Comparison of ENCODE assay signal across 9 cellular contexts in the genomic region with DNA sequence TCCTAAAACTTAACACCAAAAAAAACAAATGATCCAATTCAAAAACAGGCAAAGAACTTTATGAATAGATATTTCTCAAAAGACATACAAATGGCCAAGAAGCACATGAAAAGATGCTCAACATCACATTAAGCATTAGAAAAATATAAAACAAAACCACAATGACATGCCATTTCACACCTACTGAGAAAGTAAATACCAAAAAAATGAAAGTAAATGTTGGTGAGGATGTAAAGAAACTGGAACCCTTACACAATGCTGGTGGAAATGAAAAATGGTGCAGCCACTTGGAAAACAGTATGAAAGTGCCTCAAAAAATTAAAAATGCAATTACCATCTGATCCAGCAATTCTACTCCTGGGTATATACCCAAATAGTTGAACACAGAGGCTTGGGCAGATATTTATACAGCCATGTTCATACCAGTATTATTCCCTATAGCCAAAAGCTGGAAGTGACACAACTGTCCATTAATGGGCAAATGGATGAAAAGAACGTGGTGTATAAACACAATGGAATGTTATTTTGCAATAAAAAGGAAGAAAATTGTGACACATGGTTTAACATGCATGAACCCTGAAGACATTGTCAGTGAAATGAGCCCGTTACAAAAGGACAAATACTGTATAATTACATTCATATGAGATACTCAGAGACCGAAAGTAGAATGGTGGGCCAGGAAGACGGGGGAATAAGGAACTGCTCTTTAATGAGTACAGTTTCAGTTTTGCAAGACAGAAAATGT.
DNase-seq lines count a peak whose midpoint lies in the region; ATAC-seq, FAIRE-seq and TF ChIP-seq lines count a peak whose summit lies in the region.
"Had no signal": no experiment of that assay in that cellular context is flagged by ENCODE, and none has a peak within 500 bp of the region (broad histone marks: within the 10 kb centered on the region; RNA-seq: fewer than 3 reads in every experiment).

No MANE protein-coding gene starts in this region.

- no peak overlapping the region for H3K27ac Mint-ChIP-seq in activated T-helper 2 cell treated with anti-CD3 and anti-CD28 coated beads, Interferon-gamma antibody, Interleukin-2, Interleukin-4, amounts not matched to agents 10 μg/mL and 5 μg/mL and 100 μg/mL, durations not matched to agents 14 hours and 24 hours and 36 hours

- POLR2A ChIA-PET in SK-N-SH (lab: Yijun Ruan, JAX), result no interaction called here

- no peaks in the 10 kb centered on the region for H3K9me3 Mint-ChIP-seq in activated T-helper 2 cell treated with anti-CD3 and anti-CD28 coated beads, Interferon-gamma antibody, Interleukin-2, Interleukin-4, amounts not matched to agents 10 μg/mL and 5 μg/mL and 100 μg/mL, durations not matched to agents 14 hours and 24 hours and 36 hours

- WGBS in SK-N-SH (ENCODE audit: low lambda C conversion rate), result 89% methylated on average over 4 of the region's 4 CpGs

- no peaks in the 10 kb centered on the region for H3K27me3 Mint-ChIP-seq in activated T-helper 2 cell treated with anti-CD3 and anti-CD28 coated beads, Interferon-gamma antibody, Interleukin-2, Interleukin-4, amounts not matched to agents 10 μg/mL and 5 μg/mL and 100 μg/mL, durations not matched to agents 14 hours and 24 hours and 36 hours (ENCODE audit: low read depth)

- no peak overlapping the region for H3K9ac ChIP-seq in SK-N-SH

- H3K4me1 Mint-ChIP-seq in activated T-helper 2 cell treated with anti-CD3 and anti-CD28 coated beads, Interferon-gamma antibody, Interleukin-2, Interleukin-4, amounts not matched to agents 10 μg/mL and 5 μg/mL and 100 μg/mL, durations not matched to agents 14 hours and 24 hours and 36 hours (ENCODE audit: low read depth), result peaks cover 4% of the 10 kb centered on the region

- peak; percentile 98 for ATAC-seq in HG02678 (IDR thresholded peaks at IDR 0.05; ENCODE audit: unreplicated experiment)

- no peak overlapping the region for H3K27ac ChIP-seq in SK-N-SH (ENCODE audit: low read depth in 2 of 2, low read length in 1 of 2)
- H3K27ac ChIP-seq: HL-60 had no signal

- H3K36me3 ChIP-seq in SK-N-SH (replicated peaks in 1 of 2; ENCODE audit: control insufficient read depth in 1 of 2, insufficient read depth in 2 of 2, low read length in 1 of 2), result peaks cover 0 to 28% of the 10 kb centered on the region in 2 experiments

- H3F3A ChIP-seq in SK-N-SH (replicated peaks; ENCODE audit: insufficient read depth), result peaks cover 8% of the 10 kb centered on the region

- TF ChIP-seq EP300 in SK-N-SH (IDR thresholded peaks at IDR 0.05; ENCODE audit: borderline replicate concordance in 1 of 2, low read depth in 1 of 2, low read length in 1 of 2), result no peak

- H3K4me3 Mint-ChIP-seq in activated T-helper 2 cell treated with anti-CD3 and anti-CD28 coated beads, Interferon-gamma antibody, Interleukin-2, Interleukin-4, amounts not matched to agents 10 μg/mL and 5 μg/mL and 100 μg/mL, durations not matched to agents 14 hours and 24 hours and 36 hours (ENCODE audit: low read depth), result no peak overlapping the region

- peak; percentile 85 for FAIRE-seq in GM18507 (lab: Jason Lieb, UNC)

- no peaks in the 10 kb centered on the region for H3K27me3 ChIP-seq in SK-N-SH (ENCODE audit: insufficient read depth)

- peaks cover 73% of the 10 kb centered on the region for H3K79me2 ChIP-seq in SK-N-SH (ENCODE audit: insufficient read depth)

- CTCF ChIA-PET in SK-N-SH (lab: Yijun Ruan, JAX), result interaction anchor here (0.9 kb wide), 1 partner anchor 159 kb away, joined by 3 read pairs; no protein-coding TSS in a partner anchor

- peaks cover 0 to 7% of the 10 kb centered on the region in 2 experiments; a peak in 1 of 4 replicates for H3K4me1 ChIP-seq in SK-N-SH (ENCODE audit: control insufficient read depth in 1 of 2, insufficient read depth in 2 of 2, low read depth in 1 of 2, low read length in 1 of 2)

- H3K4me3 ChIP-seq in SK-N-SH (ENCODE audit: low read depth in 2 of 2, low read length in 1 of 2), result no peak overlapping the region

- no peak for DNase-seq in GM18507 (ENCODE audit: extremely low spot score, insufficient read length, low read depth)
- peak; percentile 81 for DNase-seq in NOMO-1 treated with dmso at 0.1 percent for 144 hours (lab: John Stamatoyannopoulos, UW; ENCODE audit: unreplicated experiment)
- DNase-seq in lung microvascular endothelial cell (ENCODE audit: low read depth in 2 of 2), result peak; percentile 18 to 35
- DNase-seq in SK-N-SH, result no peak
- DNase-seq in activated naive CD4-positive, alpha-beta T cell treated with Interleukin-2 at 50 U/mL for 16 hours, result no peak
- no peak for DNase-seq in activated T-helper 2 cell treated with anti-CD3 and anti-CD28 coated beads, Interferon-gamma antibody, Interleukin-2, Interleukin-4, amounts not matched to agents 10 μg/mL and 5 μg/mL and 100 μg/mL, durations not matched to agents 14 hours and 24 hours and 36 hours (ENCODE audit: low spot score)
- no peak for DNase-seq in NK-92 (lab: John Stamatoyannopoulos, UW; ENCODE audit: unreplicated experiment)

- TF ChIP-seq CTCF in SK-N-SH (IDR thresholded peaks at IDR 0.05), result no peak

- H3K9me2 ChIP-seq in SK-N-SH, result no peaks in the 10 kb centered on the region; the same call in 1 of the 2 replicates

- H2AFZ ChIP-seq in SK-N-SH (ENCODE audit: low read depth), result no peak overlapping the region

- no peaks in the 10 kb centered on the region for H3K9me3 ChIP-seq in SK-N-SH

- no peak overlapping the region for H3K4me2 ChIP-seq in SK-N-SH

- TF ChIP-seq RAD21 in SK-N-SH (IDR thresholded peaks at IDR 0.05; ENCODE audit: low read length), result no peak

- peaks cover 7% of the 10 kb centered on the region; the same call in 1 of the 2 replicates for H4K20me1 ChIP-seq in SK-N-SH (ENCODE audit: insufficient read depth)

- H3K36me3 Mint-ChIP-seq in activated T-helper 2 cell treated with anti-CD3 and anti-CD28 coated beads, Interferon-gamma antibody, Interleukin-2, Interleukin-4, amounts not matched to agents 10 μg/mL and 5 μg/mL and 100 μg/mL, durations not matched to agents 14 hours and 24 hours and 36 hours (ENCODE audit: low read depth), result peaks cover 6% of the 10 kb centered on the region

- intact Hi-C loops in activated T-helper 2 cell treated with anti-CD3 and anti-CD28 coated beads, Interferon-gamma antibody, Interleukin-2, Interleukin-4, amounts not matched to agents 10 μg/mL and 5 μg/mL and 100 μg/mL, durations not matched to agents 14 hours and 24 hours and 36 hours (cut with micrococcal nuclease), result no loop called here

TF ChIP-seq in SK-N-SH, 30 proteins besides CTCF, POLR2A, EP300 and RAD21 (continues in another document):
- TF ChIP-seq MXI1 (IDR thresholded peaks at IDR 0.05; ENCODE audit: low read depth, low read length), result no peak
- TF ChIP-seq FOXM1 (IDR thresholded peaks at IDR 0.05; ENCODE audit: low read depth), result no peak
- no peak for TF ChIP-seq ELF1 (IDR thresholded peaks at IDR 0.05)
- no peak for TF ChIP-seq YY1 (IDR thresholded peaks at IDR 0.05; ENCODE audit: low read depth)
- TF ChIP-seq TCF12 (IDR thresholded peaks at IDR 0.05), result no peak
- no peak for TF ChIP-seq NFIC (IDR thresholded peaks at IDR 0.05; ENCODE audit: borderline replicate concordance)
- TF ChIP-seq, protein P1, sequence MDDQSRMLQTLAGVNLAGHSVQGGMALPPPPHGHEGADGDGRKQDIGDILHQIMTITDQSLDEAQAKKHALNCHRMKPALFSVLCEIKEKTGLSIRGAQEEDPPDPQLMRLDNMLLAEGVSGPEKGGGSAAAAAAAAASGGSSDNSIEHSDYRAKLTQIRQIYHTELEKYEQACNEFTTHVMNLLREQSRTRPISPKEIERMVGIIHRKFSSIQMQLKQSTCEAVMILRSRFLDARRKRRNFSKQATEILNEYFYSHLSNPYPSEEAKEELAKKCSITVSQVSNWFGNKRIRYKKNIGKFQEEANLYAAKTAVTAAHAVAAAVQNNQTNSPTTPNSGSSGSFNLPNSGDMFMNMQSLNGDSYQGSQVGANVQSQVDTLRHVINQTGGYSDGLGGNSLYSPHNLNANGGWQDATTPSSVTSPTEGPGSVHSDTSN (IDR thresholded peaks at IDR 0.05), result no peak
- TF ChIP-seq, protein P2, sequence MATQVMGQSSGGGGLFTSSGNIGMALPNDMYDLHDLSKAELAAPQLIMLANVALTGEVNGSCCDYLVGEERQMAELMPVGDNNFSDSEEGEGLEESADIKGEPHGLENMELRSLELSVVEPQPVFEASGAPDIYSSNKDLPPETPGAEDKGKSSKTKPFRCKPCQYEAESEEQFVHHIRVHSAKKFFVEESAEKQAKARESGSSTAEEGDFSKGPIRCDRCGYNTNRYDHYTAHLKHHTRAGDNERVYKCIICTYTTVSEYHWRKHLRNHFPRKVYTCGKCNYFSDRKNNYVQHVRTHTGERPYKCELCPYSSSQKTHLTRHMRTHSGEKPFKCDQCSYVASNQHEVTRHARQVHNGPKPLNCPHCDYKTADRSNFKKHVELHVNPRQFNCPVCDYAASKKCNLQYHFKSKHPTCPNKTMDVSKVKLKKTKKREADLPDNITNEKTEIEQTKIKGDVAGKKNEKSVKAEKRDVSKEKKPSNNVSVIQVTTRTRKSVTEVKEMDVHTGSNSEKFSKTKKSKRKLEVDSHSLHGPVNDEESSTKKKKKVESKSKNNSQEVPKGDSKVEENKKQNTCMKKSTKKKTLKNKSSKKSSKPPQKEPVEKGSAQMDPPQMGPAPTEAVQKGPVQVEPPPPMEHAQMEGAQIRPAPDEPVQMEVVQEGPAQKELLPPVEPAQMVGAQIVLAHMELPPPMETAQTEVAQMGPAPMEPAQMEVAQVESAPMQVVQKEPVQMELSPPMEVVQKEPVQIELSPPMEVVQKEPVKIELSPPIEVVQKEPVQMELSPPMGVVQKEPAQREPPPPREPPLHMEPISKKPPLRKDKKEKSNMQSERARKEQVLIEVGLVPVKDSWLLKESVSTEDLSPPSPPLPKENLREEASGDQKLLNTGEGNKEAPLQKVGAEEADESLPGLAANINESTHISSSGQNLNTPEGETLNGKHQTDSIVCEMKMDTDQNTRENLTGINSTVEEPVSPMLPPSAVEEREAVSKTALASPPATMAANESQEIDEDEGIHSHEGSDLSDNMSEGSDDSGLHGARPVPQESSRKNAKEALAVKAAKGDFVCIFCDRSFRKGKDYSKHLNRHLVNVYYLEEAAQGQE (IDR thresholded peaks at IDR 0.05; ENCODE audit: low read depth, low read length), result no peak
- no peak for TF ChIP-seq JUND (IDR thresholded peaks at IDR 0.05)

Comparison
In these comparisons a context has a peak if more than half of its experiments do, and no peak if none do; other contexts are left out.
1. DNase-seq: peak in NOMO-1 treated with dmso at 0.1 percent for 144 hours (single experiment) and lung microvascular endothelial cell (2 of 2); none in GM18507 (single experiment), SK-N-SH (single experiment), activated naive CD4-positive, alpha-beta T cell treated with Interleukin-2 at 50 U/mL for 16 hours (single experiment), activated T-helper 2 cell treated with anti-CD3 and anti-CD28 coated beads, Interferon-gamma antibody, Interleukin-2, Interleukin-4, amounts not matched to agents 10 μg/mL and 5 μg/mL and 100 μg/mL, durations not matched to agents 14 hours and 24 hours and 36 hours (single experiment) and NK-92 (single experiment).